In the genomic region with DNA sequence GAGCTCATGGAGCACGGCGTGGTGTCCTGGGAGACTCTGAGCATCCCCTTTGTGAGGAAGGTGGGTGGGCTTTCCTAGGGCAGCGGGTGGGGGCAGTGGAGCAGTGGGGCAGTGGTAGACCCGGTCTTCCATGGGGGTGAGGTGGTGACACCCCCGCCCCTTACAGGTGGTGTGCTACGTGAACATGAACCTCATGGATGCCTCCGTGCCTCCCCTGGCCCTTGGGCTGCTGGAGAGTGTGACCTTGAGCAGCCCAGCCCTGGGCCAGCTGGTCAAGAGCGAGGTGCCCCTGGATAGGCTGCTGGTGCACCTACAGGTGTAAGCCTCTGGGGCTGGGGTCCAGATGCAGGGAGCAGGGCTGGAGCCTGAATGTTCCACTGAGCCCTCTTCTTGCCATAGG, we compare ENCODE assay signal across 16 cellular contexts. TPM values are rescaled to one million over a fixed set of nuclear protein-coding genes. Genes with fewer than 3 reads are reported as not detected.
DNase-seq lines count a peak whose midpoint lies in the region; TF ChIP-seq lines count a peak whose summit lies in the region.
"Had no signal": no experiment of that assay in that cellular context is flagged by ENCODE, and none has a peak within 500 bp of the region (broad histone marks: within the 10 kb centered on the region; RNA-seq: fewer than 3 reads in every experiment).

No MANE protein-coding gene starts in this region.

- no peaks in the 10 kb centered on the region for H3K9me2 ChIP-seq in hepatocyte (replicated peaks; ENCODE audit: insufficient read depth)

- H4K20me1 ChIP-seq in hepatocyte (ENCODE audit: insufficient read depth, poor library complexity, severe bottlenecking) = no peaks in the 10 kb centered on the region

- no peaks in the 10 kb centered on the region for H3K79me2 ChIP-seq in hepatocyte

- 96% methylated on average over 7 of the region's 8 CpGs for WGBS in hepatocyte (ENCODE audit: low lambda C conversion rate, missing lambda C conversion rate)

- intact Hi-C loops in dorsolateral prefrontal cortex (cut with DNase I) = no loop called here

- H3K27me3 ChIP-seq in HUES48 (ENCODE audit: control insufficient read depth, insufficient read depth, low read length) (no peaks in the 10 kb centered on the region), hepatocyte (no peaks in the 10 kb centered on the region), dorsolateral prefrontal cortex (no peaks in the 10 kb centered on the region)
- H3K27me3 ChIP-seq: BLaER1 had no signal

- H3K4me1 ChIP-seq in HUES48 (ENCODE audit: control insufficient read depth, insufficient read depth, low read length) = peaks cover 6% of the 10 kb centered on the region; the same call in 1 of the 2 replicates
- H3K4me1 ChIP-seq in hepatocyte (ENCODE audit: insufficient read depth) = peaks cover 5% of the 10 kb centered on the region

- H3K4me2 ChIP-seq in hepatocyte = peak overlapping the region; percentile 86
- H3K4me2 ChIP-seq: BLaER1 had no signal

- H3K27ac ChIP-seq in 22Rv1 (peak overlapping the region; percentile 92), HUES48 (ENCODE audit: low read depth, low read length) (no peak overlapping the region), hepatocyte (no peak overlapping the region), dorsolateral prefrontal cortex (peak overlapping the region in 2 of 59 donors; percentile 25 to 53)
- H3K27ac ChIP-seq: BLaER1 had no signal

- 0 out of 2 replicates have a peak overlapping the region, but pooled peaks have one; percentile 5 for H3K4me3 ChIP-seq in HUES48 (ENCODE audit: low read depth, low read length)
- H3K4me3 ChIP-seq in hepatocyte = no peak overlapping the region
- H3K4me3 ChIP-seq in dorsolateral prefrontal cortex = no peak overlapping the region
- H3K4me3 ChIP-seq: BLaER1 had no signal

- H3K9me3 ChIP-seq in HUES48 (ENCODE audit: control insufficient read depth, insufficient read depth, low read length) = no peaks in the 10 kb centered on the region
- no peaks in the 10 kb centered on the region for H3K9me3 ChIP-seq in hepatocyte (ENCODE audit: low read depth)
- H3K9me3 ChIP-seq: BLaER1 had no signal

- no peak for TF ChIP-seq CTCF in 22Rv1 (IDR thresholded peaks at IDR 0.05)
- no peak for TF ChIP-seq CTCF in hepatocyte (IDR thresholded peaks at IDR 0.05; ENCODE audit: poor library complexity)
- TF ChIP-seq CTCF in dorsolateral prefrontal cortex (IDR thresholded peaks at IDR 0.05 in 54 of 56, conservative IDR thresholded peaks at IDR 0.05 in 2 of 56; ENCODE audit: low read depth in 1 of 56, partially characterized antibody in 56 of 56) = no peak

- no peak overlapping the region for H2AFZ ChIP-seq in hepatocyte

- H3K36me3 ChIP-seq in HUES48 (ENCODE audit: control insufficient read depth, insufficient read depth, low read length) = peaks cover 38% of the 10 kb centered on the region
- no peaks in the 10 kb centered on the region for H3K36me3 ChIP-seq in hepatocyte (replicated peaks; ENCODE audit: insufficient read depth, low read depth)

- no peak overlapping the region for H3K9ac ChIP-seq in HUES48 (ENCODE audit: low read depth, low read length)
- H3K9ac ChIP-seq: BLaER1 had no signal

- DNase-seq in hepatocyte (ENCODE audit: low spot score) = no peak
- no peak for DNase-seq in Ammon's horn (ENCODE audit: low spot score)
- DNase-seq in dorsolateral prefrontal cortex = no peak
- no peak for DNase-seq in ACHN
- DNase-seq: activated CD4-positive, alpha-beta T cell treated with anti-CD3 and anti-CD28 coated beads for 48 hours; activated naive CD4-positive, alpha-beta T cell treated with anti-CD3 and anti-CD28 coated beads, Interleukin-2, amount 10 ng/mL, durations not matched to agents 7 days and 5 days; activated T-cell treated with anti-CD3 and anti-CD28 coated beads, Interleukin-2, amount 50 U/mL, for 72 hours; dermis blood vessel endothelial cell; GOT3; NCI-H1417 treated with DMSO at 0.1 percent for 48 hours; NCI-H510A treated with DMSO at 0.1 percent for 48 hours; NK-92 treated with Interleukin-12 subunit alpha and Interleukin-12 subunit beta, amount 100 ng/mL, for 24 hours; substantia nigra had no signal

- in situ Hi-C loops in ACHN (cut with HindIII; ENCODE audit: low pct_ligation_motif_present, low pct_unique_long_range_greater_than_20kb, low sequenced_read_pairs) = no loop called here

RNA-seq across cellular contexts. Expression of a gene that starts 1.6 kb away (rescaled TPM):
- 18.5 and 18.7 TPM in 2 replicates for total RNA-seq in hepatocyte
- polyA plus RNA-seq in hepatocyte = 14.5 and 18.3 TPM in 2 replicates
- 1 to 10 TPM in 96 of 120 experiments, under 1 TPM in 24; 0.41 to 2.9 (median 1.3) TPM for total RNA-seq in dorsolateral prefrontal cortex

RNA-seq across cellular contexts. Expression of a gene that starts 8.5 kb away (rescaled TPM):
- 70.4 and 76.6 TPM in 2 replicates for total RNA-seq in hepatocyte
- 72.4 and 76.4 TPM in 2 replicates for polyA plus RNA-seq in hepatocyte
- total RNA-seq in dorsolateral prefrontal cortex = 10 to 100 TPM; 30.4 to 60.3 (median 41.7) TPM

RNA-seq across cellular contexts. Expression of a gene that starts 10.6 kb away (rescaled TPM):
- total RNA-seq in hepatocyte = 0.33 and 3.3 TPM in 2 replicates
- polyA plus RNA-seq in hepatocyte = 2.0 and 2.6 TPM in 2 replicates
- total RNA-seq in dorsolateral prefrontal cortex = 1 to 10 TPM in 29 of 120 experiments, under 1 TPM in 66, not detected in 25; 0.20 to 2.3 (median 0.73) TPM
- total RNA-seq: activated T-cell treated with anti-CD3 and anti-CD28 coated beads, Interleukin-2, amount 50 U/mL, for 72 hours had no signal

RNA-seq across cellular contexts. Expression of a gene that starts 16.7 kb away (rescaled TPM):
- total RNA-seq in hepatocyte (22.3 and 24.8 TPM in 2 replicates), dorsolateral prefrontal cortex (100 to 1,000 TPM in 5 of 120 experiments, 10 to 100 TPM in 115; 51.2 to 112 (median 73.4) TPM)
- 25.4 and 38.5 TPM in 2 replicates for polyA plus RNA-seq in hepatocyte

RNA-seq across cellular contexts. Expression of a gene that starts 26.4 kb away (rescaled TPM):
- total RNA-seq in hepatocyte (47.5 and 53.2 TPM in 2 replicates), dorsolateral prefrontal cortex (10 to 100 TPM; 16.2 to 40.3 (median 28.1) TPM)
- 160 and 181 TPM in 2 replicates for polyA plus RNA-seq in hepatocyte
